22 cellular contexts compared by ENCODE assay signal in the genomic region with DNA sequence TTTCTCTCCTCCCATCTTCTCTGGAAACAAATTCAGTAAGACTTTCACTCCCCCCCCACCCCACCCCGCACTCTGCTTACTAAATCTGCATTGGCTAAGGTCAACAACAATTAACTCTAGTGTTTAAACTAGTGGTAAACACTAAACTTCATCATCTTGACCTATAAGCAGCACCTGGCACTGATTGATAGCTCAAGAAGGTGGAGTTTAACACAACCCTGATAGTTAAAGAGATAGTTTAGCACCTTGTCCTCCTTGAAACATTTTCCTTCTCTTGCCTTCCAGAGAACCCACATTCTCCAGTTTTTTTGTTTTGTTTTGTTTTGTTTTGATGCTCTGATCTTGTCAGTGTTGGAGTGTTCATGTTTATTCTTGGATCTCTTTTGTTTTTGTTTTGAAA. TPM values are rescaled to one million over a fixed set of nuclear protein-coding genes. Genes with fewer than 3 reads are reported as not detected.
DNase-seq lines count a peak whose midpoint lies in the region; ATAC-seq and TF ChIP-seq lines count a peak whose summit lies in the region.
"Had no signal": no experiment of that assay in that cellular context is flagged by ENCODE, and none has a peak within 500 bp of the region (broad histone marks: within the 10 kb centered on the region; RNA-seq: fewer than 3 reads in every experiment).

No MANE protein-coding gene starts in this region.

- no peaks in the 10 kb centered on the region for H3K27me3 ChIP-seq in neural progenitor cell
- H3K27me3 ChIP-seq in Karpas-422 (ENCODE audit: low read length), result no peaks in the 10 kb centered on the region
- H3K27me3 ChIP-seq: BE2C had no signal

- H3K4me2 ChIP-seq in neural progenitor cell (no peak overlapping the region), Karpas-422 (ENCODE audit: low read depth, low read length, poor library complexity, severe bottlenecking) (no peak overlapping the region)

- no peaks in the 10 kb centered on the region for H4K20me1 ChIP-seq in neural progenitor cell (ENCODE audit: low read depth)
- no peaks in the 10 kb centered on the region for H4K20me1 ChIP-seq in Karpas-422 (ENCODE audit: insufficient read depth, low read depth, low read length)

- H3K4me3 ChIP-seq in neural progenitor cell, result no peak overlapping the region
- no peak overlapping the region for H3K4me3 ChIP-seq in Karpas-422 (ENCODE audit: low read length)
- H3K4me3 ChIP-seq: GM12878 had no signal

- no peaks in the 10 kb centered on the region for H3K9me3 Mint-ChIP-seq in central memory CD8-positive, alpha-beta T cell
- no peaks in the 10 kb centered on the region for H3K9me3 Mint-ChIP-seq in neural progenitor cell
- H3K9me3 Mint-ChIP-seq: CD8-positive, alpha-beta memory T cell had no signal

- H3K27me3 Mint-ChIP-seq in central memory CD8-positive, alpha-beta T cell, result no peaks in the 10 kb centered on the region
- no peaks in the 10 kb centered on the region for H3K27me3 Mint-ChIP-seq in neural progenitor cell (ENCODE audit: insufficient read depth, low read depth)
- H3K27me3 Mint-ChIP-seq: CD4-positive, CD25-positive, alpha-beta regulatory T cell; CD8-positive, alpha-beta memory T cell had no signal

- no peak for ATAC-seq in central memory CD8-positive, alpha-beta T cell (replicated peaks; ENCODE audit: extremely low read depth, poor library complexity, severe bottlenecking)
- ATAC-seq: GM12878, HCT116 had no signal

- H3K36me3 Mint-ChIP-seq in central memory CD8-positive, alpha-beta T cell (ENCODE audit: insufficient read depth), result peaks cover 3% of the 10 kb centered on the region
- H3K36me3 Mint-ChIP-seq in neural progenitor cell, result no peaks in the 10 kb centered on the region
- H3K36me3 Mint-ChIP-seq: CD4-positive, CD25-positive, alpha-beta regulatory T cell; CD8-positive, alpha-beta memory T cell had no signal

- H3K27ac ChIP-seq in neural progenitor cell (no peak overlapping the region), Karpas-422 (ENCODE audit: low read length) (no peak overlapping the region)
- H3K27ac ChIP-seq: HL-60 had no signal

- H3K4me1 ChIP-seq in neural progenitor cell (no peaks in the 10 kb centered on the region), Karpas-422 (ENCODE audit: low read length) (no peaks in the 10 kb centered on the region)

- TF ChIP-seq CTCF in neural progenitor cell (IDR thresholded peaks at IDR 0.05), result no peak

- H3K79me2 ChIP-seq in neural progenitor cell (ENCODE audit: low read depth) (no peaks in the 10 kb centered on the region), Karpas-422 (ENCODE audit: low read length) (no peaks in the 10 kb centered on the region)

- no peaks in the 10 kb centered on the region for H3F3A ChIP-seq in neural progenitor cell (ENCODE audit: low read depth)

- H3K9me3 ChIP-seq in neural progenitor cell (ENCODE audit: low read depth), result no peaks in the 10 kb centered on the region
- H3K9me3 ChIP-seq in Karpas-422 (ENCODE audit: low read length), result no peaks in the 10 kb centered on the region
- H3K9me3 ChIP-seq: BE2C had no signal

- no peak for DNase-seq in central memory CD8-positive, alpha-beta T cell (ENCODE audit: low spot score in 2 of 2)
- DNase-seq in left kidney (ENCODE audit: low read depth, low spot score) (peak; percentile 70), neural progenitor cell (ENCODE audit: low spot score) (no peak), Karpas-422 (no peak), cerebellum (ENCODE audit: low spot score) (no peak), NCI-H2029 treated with DMSO at 0.1 percent for 48 hours (lab: John Stamatoyannopoulos, UW) (no peak)
- DNase-seq: ACHN; BE2C; C1 segment of cervical spinal cord; CD4-positive, CD25-positive, alpha-beta regulatory T cell; CD8-positive, alpha-beta memory T cell; COR-L47; DMS 273 treated with DMSO at 0.1 percent for 48 hours; DMS53; DND-41; EL; GOT3; H7 had no signal

- H3K27ac Mint-ChIP-seq in central memory CD8-positive, alpha-beta T cell (ENCODE audit: low read depth), result peak overlapping the region; percentile 39
- peak overlapping the region; percentile 26 for H3K27ac Mint-ChIP-seq in neural progenitor cell
- H3K27ac Mint-ChIP-seq: CD4-positive, CD25-positive, alpha-beta regulatory T cell had no signal

- H3K36me3 ChIP-seq in neural progenitor cell, result no peaks in the 10 kb centered on the region
- no peaks in the 10 kb centered on the region for H3K36me3 ChIP-seq in Karpas-422 (ENCODE audit: insufficient read depth, low read length)
- H3K36me3 ChIP-seq: BE2C had no signal

- H2AFZ ChIP-seq in neural progenitor cell (replicated peaks) (no peak overlapping the region), Karpas-422 (ENCODE audit: low read length) (no peak overlapping the region)

- H3K9ac ChIP-seq in neural progenitor cell, result no peak overlapping the region
- no peak overlapping the region for H3K9ac ChIP-seq in Karpas-422 (ENCODE audit: low read length)

- no peak overlapping the region for H3K4me3 Mint-ChIP-seq in central memory CD8-positive, alpha-beta T cell
- no peak overlapping the region for H3K4me3 Mint-ChIP-seq in neural progenitor cell
- H3K4me3 Mint-ChIP-seq: CD8-positive, alpha-beta memory T cell had no signal

- H3K9me2 ChIP-seq in Karpas-422 (replicated peaks; ENCODE audit: insufficient read depth, low read length), result no peaks in the 10 kb centered on the region

- no peaks in the 10 kb centered on the region for H3K4me1 Mint-ChIP-seq in central memory CD8-positive, alpha-beta T cell
- H3K4me1 Mint-ChIP-seq in neural progenitor cell, result no peaks in the 10 kb centered on the region

RNA-seq across cellular contexts. Expression of a gene that starts 14.2 kb away (rescaled TPM):
- total RNA-seq in neural progenitor cell (ENCODE audit: low replicate concordance) (8.0 and 10.1 TPM in 2 replicates), cerebellum (88.5 TPM)
- total RNA-seq in Karpas-422 (2014; rRNA removed; shearing (Covaris generic); ENCODE audit: low replicate concordance), result 19.6 and 38.1 TPM in 2 replicates
- total RNA-seq: G401 had no signal
